2 cellular contexts compared by ENCODE assay signal in genomic region chr19:55534280-55534679, GRCh38.
TF ChIP-seq lines count a peak whose summit lies in the region.

No MANE protein-coding gene starts in this region.

TF ChIP-seq in HEK293, 187 proteins besides CTCF, POLR2A, EP300 and RAD21:
- TF ChIP-seq ZNF121 (tag by site-specific recombination; IDR thresholded peaks at IDR 0.05) (peak; percentile 81), ZNF548 (tag by site-specific recombination; IDR thresholded peaks at IDR 0.05) (peak; percentile 67; the same call in 1 of the 2 replicates)

TF ChIP-seq in K562, 482 proteins besides CTCF, POLR2A, EP300 and RAD21:
- peak; percentile 59 for TF ChIP-seq ZNF121 (CRISPR knock-in tag; conservative IDR thresholded peaks at IDR 0.05)
- peak; percentile 23; the same call in 1 of the 2 replicates for TF ChIP-seq BCOR (IDR thresholded peaks at IDR 0.05)
